20 cellular contexts compared by ENCODE assay signal in the genomic region with DNA sequence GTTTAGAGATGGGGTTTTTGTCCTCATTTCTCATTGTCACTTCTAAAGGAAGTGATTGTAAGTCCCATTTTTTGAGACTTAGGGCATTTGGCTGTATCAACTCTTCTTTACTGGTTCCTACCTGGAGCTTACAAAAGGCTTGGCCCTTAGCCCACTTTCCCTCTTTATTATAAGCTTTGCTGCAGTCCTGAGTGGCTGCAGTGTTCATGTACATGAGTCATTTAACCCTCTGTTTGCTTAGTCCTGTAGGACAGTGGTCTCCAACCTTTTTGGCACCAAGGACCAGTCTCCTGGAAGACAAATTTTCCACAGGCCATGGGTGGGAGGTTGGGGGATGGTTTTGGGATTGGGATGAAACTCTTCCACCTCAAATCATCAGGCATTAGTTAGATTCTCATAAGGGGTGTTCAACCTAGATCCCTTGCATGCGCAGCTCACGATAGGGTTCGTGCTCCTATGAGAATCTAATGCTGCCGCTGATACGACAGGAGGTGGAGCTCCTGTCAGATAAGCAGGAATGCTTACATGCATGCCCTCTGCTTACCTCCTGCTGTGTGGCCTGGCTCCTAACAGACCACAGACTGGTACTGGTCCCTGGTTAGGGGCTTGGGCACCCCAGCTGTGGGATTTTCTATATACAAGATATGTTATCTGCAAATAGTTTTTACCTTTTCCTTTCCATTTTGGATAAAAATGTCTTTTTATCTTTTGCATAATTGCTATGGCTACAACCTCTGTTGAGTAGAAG.
DNase-seq lines count a peak whose midpoint lies in the region; ATAC-seq, FAIRE-seq and TF ChIP-seq lines count a peak whose summit lies in the region.
"Had no signal": no experiment of that assay in that cellular context is flagged by ENCODE, and none has a peak within 500 bp of the region (broad histone marks: within the 10 kb centered on the region; RNA-seq: fewer than 3 reads in every experiment).

No MANE protein-coding gene starts in this region.

- H3K4me2 ChIP-seq in endothelial cell of umbilical vein (ENCODE audit: insufficient read depth, low read length): no peak overlapping the region
- H3K4me2 ChIP-seq: BLaER1 treated with 17β-estradiol and CSF1 and Interleukin-3, amounts not matched to agents 10 nM and 100 nM had no signal

- no peaks in the 10 kb centered on the region for H3K9me3 ChIP-seq in Panc1 (ENCODE audit: control insufficient read depth, insufficient read depth, low read depth, low read length)
- H3K9me3 ChIP-seq in endothelial cell of umbilical vein (replicated peaks; ENCODE audit: control insufficient read depth, insufficient read depth, low read length): no peaks in the 10 kb centered on the region
- H3K9me3 ChIP-seq in gastrocnemius medialis: no peaks in the 10 kb centered on the region
- H3K9me3 ChIP-seq: BLaER1 treated with 17β-estradiol and CSF1 and Interleukin-3, amounts not matched to agents 10 nM and 100 nM; sigmoid colon had no signal

- CTCF ChIA-PET in Panc1 (lab: Charles Lee): no interaction called here
- CTCF ChIA-PET in endothelial cell of umbilical vein (lab: Charles Lee): interaction anchor here (0.7 to 4.7 kb wide), 4 partner anchors 24 to 161 kb away, joined by 3 to 190 read pairs (median 3); no protein-coding TSS in a partner anchor

- H3K36me3 ChIP-seq in Panc1 (ENCODE audit: control insufficient read depth, insufficient read depth, low read length) (no peaks in the 10 kb centered on the region), endothelial cell of umbilical vein (ENCODE audit: control insufficient read depth in 2 of 2, extremely low read depth in 1 of 2, insufficient read depth in 2 of 2, low read length in 2 of 2) (no peaks in the 10 kb centered on the region), gastrocnemius medialis (no peaks in the 10 kb centered on the region)
- H3K36me3 ChIP-seq: sigmoid colon had no signal

- no peak for ATAC-seq in Panc1
- ATAC-seq in gastrocnemius medialis: no peak
- ATAC-seq: T-cell had no signal

- intact Hi-C loops in Panc1 (cut with micrococcal nuclease; ENCODE audit: unreplicated experiment) (no loop called here), endothelial cell of umbilical vein (cut with micrococcal nuclease) (no loop called here), gastrocnemius medialis (cut with DNase I; ENCODE audit: low total_unique reads) (loop anchor here (5.0 to 10.0 kb wide), 2 partner anchors 51 to 293 kb away; a partner anchor contains a TSS)

- dilution Hi-C loops in endothelial cell of umbilical vein (cut with MboI; ENCODE audit: extremely low pct_ligation_motif_present, low sequenced_read_pairs): no loop called here

- no peaks in the 10 kb centered on the region for H3K27me3 ChIP-seq in Panc1 (ENCODE audit: control insufficient read depth, insufficient read depth, low read length)
- no peaks in the 10 kb centered on the region for H3K27me3 ChIP-seq in endothelial cell of umbilical vein (ENCODE audit: control insufficient read depth in 2 of 2, insufficient read depth in 2 of 2, low read length in 2 of 2)
- no peaks in the 10 kb centered on the region for H3K27me3 ChIP-seq in gastrocnemius medialis
- H3K27me3 ChIP-seq: BLaER1 treated with 17β-estradiol and CSF1 and Interleukin-3, amounts not matched to agents 10 nM and 100 nM; sigmoid colon had no signal

- H3K4me1 ChIP-seq in Panc1 (ENCODE audit: control insufficient read depth, insufficient read depth, low read length) (peaks cover 9% of the 10 kb centered on the region; the same call in 1 of the 2 replicates), endothelial cell of umbilical vein (ENCODE audit: control insufficient read depth, extremely low read depth, insufficient read depth, low read length) (peaks cover 15% of the 10 kb centered on the region), gastrocnemius medialis (peaks cover 46 to 58% of the 10 kb centered on the region in 2 donors)

- TF ChIP-seq CTCF in Panc1 (IDR thresholded peaks at IDR 0.05) (no peak), endothelial cell of umbilical vein (IDR thresholded peaks at IDR 0.05; ENCODE audit: extremely low read depth in 1 of 2, insufficient read depth in 1 of 2, low read depth in 1 of 2, low read length in 2 of 2) (no peak), gastrocnemius medialis (IDR thresholded peaks at IDR 0.05 in 4 of 5, conservative IDR thresholded peaks at IDR 0.05 in 1 of 5) (no peak)

- no peak overlapping the region for H2AFZ ChIP-seq in endothelial cell of umbilical vein (ENCODE audit: low read depth, low read length)

- peaks cover 22% of the 10 kb centered on the region for H3K79me2 ChIP-seq in endothelial cell of umbilical vein (ENCODE audit: control insufficient read depth, insufficient read depth, low read length)

- TF ChIP-seq POLR2A in endothelial cell of umbilical vein (IDR thresholded peaks at IDR 0.05; ENCODE audit: low read depth, low read length): no peak
- no peak for TF ChIP-seq POLR2A in gastrocnemius medialis (IDR thresholded peaks at IDR 0.05)

- H4K20me1 ChIP-seq in endothelial cell of umbilical vein (replicated peaks; ENCODE audit: control insufficient read depth, extremely low read depth, insufficient read depth, low read length): peaks cover 3% of the 10 kb centered on the region

- H3K4me3 ChIP-seq in Panc1 (ENCODE audit: low read depth in 2 of 2, low read length in 2 of 2): no peak overlapping the region
- no peak overlapping the region for H3K4me3 ChIP-seq in endothelial cell of umbilical vein (replicated peaks in 1 of 3; ENCODE audit: insufficient read depth in 1 of 3, low read depth in 1 of 3, low read length in 3 of 3)
- peak overlapping the region in 1 of 4 donors; percentile 17 for H3K4me3 ChIP-seq in gastrocnemius medialis
- H3K4me3 ChIP-seq: BLaER1 treated with 17β-estradiol and CSF1 and Interleukin-3, amounts not matched to agents 10 nM and 100 nM; lung; sigmoid colon had no signal

- FAIRE-seq in endothelial cell of umbilical vein (lab: Jason Lieb, UNC): no peak

- in situ Hi-C loops in Panc1 (cut with HindIII; ENCODE audit: low pct_unique_long_range_greater_than_20kb, low sequenced_read_pairs) (no loop called here), gastrocnemius medialis (cut with MboI; ENCODE audit: low sequenced_read_pairs in 4 of 4) (no loop called here)

- TSS peak; percentile 6 for BruUV-seq in Panc1 (replicated peaks; lab: Mats Ljungman, UMichigan)
- BruUV-seq in endothelial cell of umbilical vein (replicated peaks; lab: Mats Ljungman, UMichigan): no TSS peak

- H3K27ac ChIP-seq in Panc1 (ENCODE audit: low read length) (no peak overlapping the region), endothelial cell of umbilical vein (ENCODE audit: insufficient read depth, low read depth, low read length) (no peak overlapping the region), gastrocnemius medialis (peak overlapping the region; percentile 38 to 92 (median 72))
- H3K27ac ChIP-seq: BLaER1 treated with 17β-estradiol and CSF1 and Interleukin-3, amounts not matched to agents 10 nM and 100 nM had no signal

- DNase-seq in NCI-H345 (lab: John Stamatoyannopoulos, UW) (peak; percentile 0), NCI-H345 treated with DMSO at 0.1 percent for 48 hours (lab: John Stamatoyannopoulos, UW; ENCODE audit: unreplicated experiment) (no peak), Panc1 (ENCODE audit: low read depth, low spot score) (no peak), endothelial cell of umbilical vein (ENCODE audit: low read depth, low spot score) (peak; percentile 29), gastrocnemius medialis (no peak), activated gamma-delta T cell (lab: John Stamatoyannopoulos, UW) (no peak), NCI-H187 treated with DMSO at 0.1 percent for 48 hours (lab: John Stamatoyannopoulos, UW) (no peak)
- DNase-seq in stimulated activated CD4-positive, alpha-beta T cell treated with anti-CD3 and anti-CD28 coated beads, Interleukin-4, amount 100 ng/mL, for 1 hour: no peak
- DNase-seq: activated CD4-positive, CD25-positive, alpha-beta regulatory T cell; activated gamma-delta T cell treated with Interleukin-2 at 50 U/mL for 16 hours; caudate nucleus; DMS79 treated with DMSO at 0.1 percent for 48 hours; foreskin melanocyte; NCI-H1048; NCI-H524; sigmoid colon; stimulated activated CD4-positive, alpha-beta T cell treated with anti-CD3 and anti-CD28 coated beads, Interleukin-4, amount 100 ng/mL, for 24 hours; T-cell had no signal

- H3K9me1 ChIP-seq in endothelial cell of umbilical vein (replicated peaks; ENCODE audit: control insufficient read depth, extremely low read depth, insufficient read depth, low read length): no peaks in the 10 kb centered on the region

- POLR2A ChIA-PET in Panc1 (lab: Charles Lee) (no interaction called here), endothelial cell of umbilical vein (lab: Charles Lee) (no interaction called here)

- no peak overlapping the region for H3K9ac ChIP-seq in endothelial cell of umbilical vein (replicated peaks; ENCODE audit: extremely low read depth, insufficient read depth, low read length)
- H3K9ac ChIP-seq: BLaER1 treated with 17β-estradiol and CSF1 and Interleukin-3, amounts not matched to agents 10 nM and 100 nM had no signal

TF ChIP-seq in endothelial cell of umbilical vein, 7 proteins besides CTCF, POLR2A, EP300 and RAD21:
- TF ChIP-seq MYC (IDR thresholded peaks at IDR 0.05; ENCODE audit: low read depth, low read length) (no peak), EZH2 (IDR thresholded peaks at IDR 0.05; ENCODE audit: borderline replicate concordance, low read depth, low read length, severe bottlenecking) (no peak), FOS (IDR thresholded peaks at IDR 0.05; ENCODE audit: borderline replicate concordance, insufficient read depth, low read length) (no peak), JUN (IDR thresholded peaks at IDR 0.05; ENCODE audit: borderline replicate concordance, insufficient read depth, insufficient read length, low read depth) (no peak), GATA2 (IDR thresholded peaks at IDR 0.05; ENCODE audit: insufficient read depth, insufficient read length, low read depth, low read length) (no peak), POLR2AphosphoS5 (IDR thresholded peaks at IDR 0.05; ENCODE audit: insufficient read depth, low read depth, low read length) (no peak)
- TF ChIP-seq, protein P1, sequence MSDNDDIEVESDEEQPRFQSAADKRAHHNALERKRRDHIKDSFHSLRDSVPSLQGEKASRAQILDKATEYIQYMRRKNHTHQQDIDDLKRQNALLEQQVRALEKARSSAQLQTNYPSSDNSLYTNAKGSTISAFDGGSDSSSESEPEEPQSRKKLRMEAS (IDR thresholded peaks at IDR 0.05; ENCODE audit: insufficient read depth, insufficient read length): no peak
TF ChIP-seq in endothelial cell of umbilical vein: peak in this region for 0.

Comparison
In these comparisons a context has a peak if more than half of its experiments do, and no peak if none do; other contexts are left out.
1. DNase-seq: peak in NCI-H345 (single experiment) and endothelial cell of umbilical vein (single experiment); none in NCI-H345 treated with DMSO at 0.1 percent for 48 hours (single experiment), Panc1 (single experiment), gastrocnemius medialis (0 of 2), activated gamma-delta T cell (single experiment), stimulated activated CD4-positive, alpha-beta T cell treated with anti-CD3 and anti-CD28 coated beads, Interleukin-4, amount 100 ng/mL, for 1 hour (single experiment) and NCI-H187 treated with DMSO at 0.1 percent for 48 hours (single experiment).
2. H3K27ac ChIP-seq: peak in gastrocnemius medialis (4 of 4); none in Panc1 (single experiment) and endothelial cell of umbilical vein (single experiment).